Comparison of ENCODE assay signal across 34 cellular contexts in genomic region chr2:161434127-161434526, GRCh38. TPM values are rescaled to one million over a fixed set of nuclear protein-coding genes. Genes with fewer than 3 reads are reported as not detected.
"Had no signal": no experiment of that assay in that cellular context is flagged by ENCODE, and none has a peak within 500 bp of the region (broad histone marks: within the 10 kb centered on the region; RNA-seq: fewer than 3 reads in every experiment).

No MANE protein-coding gene starts in this region.

- H3K4me1 ChIP-seq: ascending aorta, breast epithelium, colonic mucosa, esophagus muscularis mucosa, foreskin keratinocyte, gastrocnemius medialis, heart left ventricle had no signal

- H3K4me3 ChIP-seq: ascending aorta, breast epithelium, cardiac muscle cell, colonic mucosa, dorsolateral prefrontal cortex, esophagus muscularis mucosa, gastrocnemius medialis, heart left ventricle, hepatocyte had no signal

- H3K36me3 ChIP-seq: ascending aorta, breast epithelium, cardiac muscle cell, colonic mucosa, esophagus muscularis mucosa, gastrocnemius medialis, heart left ventricle, WERI-Rb-1 had no signal

- H2AFZ ChIP-seq: hepatocyte had no signal

- ATAC-seq: activated CD4-positive, CD25-positive, alpha-beta regulatory T cell treated with anti-CD3 and anti-CD28 coated beads, Interleukin-2, amount 50 U/mL, for 24 hours; activated CD8-positive, alpha-beta T cell treated with anti-CD3 and anti-CD28 coated beads for 36 hours; activated naive CD4-positive, alpha-beta T cell treated with anti-CD3 and anti-CD28 coated beads, Interleukin-2, amount 50 U/mL, for 72 hours; activated T-cell treated with anti-CD3 and anti-CD28 coated beads, Interleukin-2, amount 50 U/mL, for 72 hours; foreskin keratinocyte; gastrocnemius medialis; heart left ventricle had no signal

- H3K9me3 ChIP-seq: breast epithelium, colonic mucosa had no signal

- H3K4me2 ChIP-seq: hepatocyte had no signal

- DNase-seq: activated B cell treated with CpG ODN at 0.5 μM for 24 hours; activated CD4-positive, alpha-beta T cell treated with anti-CD3 and anti-CD28 coated beads for 48 hours; activated CD4-positive, alpha-beta T cell treated with anti-CD3 and anti-CD28 coated beads, Interleukin-2, amount 50 U/mL, for 1 hour; activated CD4-positive, alpha-beta T cell treated with anti-CD3 and anti-CD28 coated beads, Interleukin-2, amount 50 U/mL, for 48 hours; activated CD8-positive, alpha-beta memory T cell treated with anti-CD3 and anti-CD28 coated beads for 24 hours; activated CD8-positive, alpha-beta memory T cell treated with anti-CD3 and anti-CD28 coated beads, Interleukin-2, amount 50 U/mL, for 4 hours; activated CD8-positive, alpha-beta T cell treated with anti-CD3 and anti-CD28 coated beads for 36 hours; activated gamma-delta T cell; activated naive CD4-positive, alpha-beta T cell; activated naive CD4-positive, alpha-beta T cell treated with anti-CD3 and anti-CD28 coated beads, Interleukin-2, amount 10 ng/mL, durations not matched to agents 7 days and 5 days; activated naive CD8-positive, alpha-beta T cell treated with anti-CD3 and anti-CD28 coated beads, Interleukin-2, amount 10 ng/mL, durations not matched to agents 7 days and 5 days; activated T-cell treated with anti-CD3 and anti-CD28 coated beads for 4 hours; activated T-cell treated with anti-CD3 and anti-CD28 coated beads, Interleukin-2, amount 50 U/mL, for 24 hours; activated T-cell treated with anti-CD3 and anti-CD28 coated beads, Interleukin-2, amount 50 U/mL, for 72 hours; central memory CD4-positive, alpha-beta T cell; cerebellar nuclear complex; colonic mucosa; dorsolateral prefrontal cortex; effector memory CD4-positive, alpha-beta T cell; endodermal cell; erythroblast; foreskin keratinocyte; gastrocnemius medialis; glutamatergic neuron; heart left ventricle; T-helper 9 cell; WERI-Rb-1 had no signal

- H3K79me2 ChIP-seq: hepatocyte had no signal

- H3K27me3 ChIP-seq: ascending aorta had no signal

- H3K27ac ChIP-seq: ascending aorta, breast epithelium, cardiac muscle cell, colonic mucosa, dorsolateral prefrontal cortex, esophagus muscularis mucosa, foreskin keratinocyte, gastrocnemius medialis, heart left ventricle, hepatocyte, WERI-Rb-1 had no signal

RNA-seq across cellular contexts. Expression of gene TBR1, which starts 18.0 kb away (rescaled TPM):
- total RNA-seq: activated CD8-positive, alpha-beta T cell treated with anti-CD3 and anti-CD28 coated beads for 36 hours; activated naive CD8-positive, alpha-beta T cell treated with anti-CD3 and anti-CD28 coated beads, Interleukin-2, amount 10 ng/mL, durations not matched to agents 7 days and 5 days; ascending aorta; colonic mucosa; esophagus muscularis mucosa; foreskin keratinocyte; gastrocnemius medialis; hepatocyte had no signal
- polyA plus RNA-seq: cardiac muscle cell, foreskin keratinocyte, heart left ventricle, hepatocyte had no signal
